ENCODE assay signal across 8 cellular contexts in genomic region chr3:43689766-43690399, GRCh38.
A peak's percentile ranks its signal among the peaks of the same experiment; 100 is the strongest.
DNase-seq lines count a peak whose midpoint lies in the region; ATAC-seq and TF ChIP-seq lines count a peak whose summit lies in the region.

No MANE protein-coding gene starts in this region.

- H3K9ac ChIP-seq in BLaER1 (peak overlapping the region; percentile 93; the same call in 1 of the 2 replicates), KMS-11 (peak overlapping the region; percentile 64; the same call in 1 of the 2 replicates), mucosa of rectum (ENCODE audit: low read depth in 1 of 2, low read length in 2 of 2) (peak overlapping the region; percentile 70 to 94)

- peak overlapping the region; percentile 89 for H3K27ac Mint-ChIP-seq in central memory CD8-positive, alpha-beta T cell (ENCODE audit: low read depth)

- H3K36me3 ChIP-seq in BLaER1 (no peaks in the 10 kb centered on the region), KMS-11 (ENCODE audit: insufficient read depth) (no peaks in the 10 kb centered on the region), mucosa of rectum (ENCODE audit: control insufficient read depth in 2 of 2, insufficient read depth in 2 of 2, low read length in 2 of 2) (no peaks in the 10 kb centered on the region)

- peak overlapping the region; percentile 93 for H2AFZ ChIP-seq in KMS-11 (ENCODE audit: low read depth)

- no peak for DNase-seq in central memory CD8-positive, alpha-beta T cell (ENCODE audit: low spot score in 2 of 2)
- DNase-seq in retina, result no peak

- H3K4me2 ChIP-seq in BLaER1, result peak overlapping the region; percentile 91
- peak overlapping the region; percentile 63 for H3K4me2 ChIP-seq in KMS-11

- no peak for ATAC-seq in central memory CD8-positive, alpha-beta T cell (replicated peaks; ENCODE audit: extremely low read depth, poor library complexity, severe bottlenecking)
- ATAC-seq in HG02981 (IDR thresholded peaks at IDR 0.05; ENCODE audit: unreplicated experiment), result no peak
- ATAC-seq in HG03354 (IDR thresholded peaks at IDR 0.05; ENCODE audit: poor library complexity, severe bottlenecking, unreplicated experiment), result no peak
- no peak for ATAC-seq in GM21367 (IDR thresholded peaks at IDR 0.05; ENCODE audit: unreplicated experiment)

- H3K9me3 ChIP-seq in BLaER1, result no peaks in the 10 kb centered on the region
- H3K9me3 ChIP-seq in mucosa of rectum (ENCODE audit: control insufficient read depth in 2 of 2, low read length in 2 of 2), result no peaks in the 10 kb centered on the region

- H3K4me1 ChIP-seq in BLaER1 (peaks cover 16% of the 10 kb centered on the region), KMS-11 (ENCODE audit: low read depth, poor library complexity, severe bottlenecking) (peaks cover 4% of the 10 kb centered on the region), mucosa of rectum (ENCODE audit: control insufficient read depth in 2 of 2, insufficient read depth in 2 of 2, low read length in 2 of 2) (peaks cover 8 to 14% of the 10 kb centered on the region in 2 donors)

- H3K4me3 Mint-ChIP-seq in central memory CD8-positive, alpha-beta T cell, result peak overlapping the region; percentile 88

- peaks cover 26% of the 10 kb centered on the region for H3K4me1 Mint-ChIP-seq in central memory CD8-positive, alpha-beta T cell

- H3K27ac ChIP-seq in BLaER1 (no peak overlapping the region), KMS-11 (no peak overlapping the region), mucosa of rectum (ENCODE audit: low read depth in 2 of 2, low read length in 2 of 2) (peak overlapping the region; percentile 91 to 97)

- no peaks in the 10 kb centered on the region for H3K9me3 Mint-ChIP-seq in central memory CD8-positive, alpha-beta T cell

- peak overlapping the region; percentile 97 for H3K4me3 ChIP-seq in BLaER1
- H3K4me3 ChIP-seq in KMS-11 (IDR thresholded peaks at IDR 0.05; ENCODE audit: insufficient read depth, low read depth, low read length), result no peak overlapping the region
- peak overlapping the region; percentile 84 to 86 for H3K4me3 ChIP-seq in mucosa of rectum (ENCODE audit: low read length in 2 of 2)

- no peaks in the 10 kb centered on the region for H3K27me3 Mint-ChIP-seq in central memory CD8-positive, alpha-beta T cell

- H4K20me1 ChIP-seq in BLaER1 (no peaks in the 10 kb centered on the region), KMS-11 (ENCODE audit: insufficient read depth) (no peaks in the 10 kb centered on the region)

- no peak for TF ChIP-seq CTCF in KMS-11 (conservative IDR thresholded peaks at IDR 0.05; ENCODE audit: low read depth, low read length)

- 0 out of 2 replicates have a peak, but pooled peaks cover 8% of the 10 kb centered on the region for H3K79me2 ChIP-seq in KMS-11 (ENCODE audit: insufficient read depth, low read depth)

- peaks cover 10% of the 10 kb centered on the region for H3K36me3 Mint-ChIP-seq in central memory CD8-positive, alpha-beta T cell (ENCODE audit: insufficient read depth)

- H3K27me3 ChIP-seq in BLaER1 (no peaks in the 10 kb centered on the region), KMS-11 (ENCODE audit: insufficient read depth, low read depth) (no peaks in the 10 kb centered on the region), mucosa of rectum (ENCODE audit: control insufficient read depth in 2 of 2, insufficient read depth in 2 of 2, low read length in 2 of 2) (no peaks in the 10 kb centered on the region)

Comparison
In these comparisons a context has a peak if more than half of its experiments do, and no peak if none do; other contexts are left out.
1. H3K27ac ChIP-seq: peak in mucosa of rectum (2 of 2); none in BLaER1 (single experiment) and KMS-11 (single experiment).
2. Peak in every context shown above with its lines, with median percentiles within 50 percentile points of each other: H3K9ac ChIP-seq.